Comparison of ENCODE assay signal across 21 cellular contexts in the genomic region with DNA sequence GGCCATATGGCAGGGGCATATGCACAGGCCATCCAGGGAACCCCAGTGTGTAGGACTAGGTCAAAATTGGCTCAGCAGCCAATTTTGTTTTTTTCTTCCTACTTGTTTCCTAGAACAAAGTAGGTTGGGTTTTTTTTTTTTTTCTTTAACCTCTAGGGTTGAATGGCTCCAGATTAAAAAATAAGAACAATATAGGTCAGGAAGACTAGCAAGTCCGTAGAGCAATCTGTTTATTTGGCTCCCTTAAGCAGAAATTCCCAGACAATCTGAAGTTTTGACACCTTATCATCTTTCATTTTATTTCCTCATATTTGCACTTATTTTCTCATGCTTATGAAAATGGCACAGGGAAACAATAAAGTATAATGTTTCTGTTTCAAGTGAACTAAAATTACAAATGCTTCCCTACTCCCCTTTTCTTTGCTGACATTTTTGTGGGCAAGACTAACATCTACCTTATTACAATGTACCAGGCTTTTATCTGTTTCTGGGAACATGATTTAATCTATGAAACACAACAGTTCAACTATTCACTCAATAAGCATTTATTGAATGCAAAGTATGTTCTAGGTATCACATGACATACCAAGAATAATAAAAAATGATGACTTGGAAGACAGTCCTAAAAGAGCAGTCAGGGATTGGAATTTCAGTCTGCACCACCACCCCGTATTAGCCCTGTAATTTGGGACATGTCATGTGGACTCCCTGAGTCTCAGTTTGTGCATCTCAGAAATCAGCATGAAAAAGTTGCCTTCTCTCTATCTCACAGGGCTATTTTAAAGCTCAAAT. TPM values are rescaled to one million over a fixed set of nuclear protein-coding genes. Genes with fewer than 3 reads are reported as not detected.
DNase-seq lines count a peak whose midpoint lies in the region; FAIRE-seq and TF ChIP-seq lines count a peak whose summit lies in the region.
"Had no signal": no experiment of that assay in that cellular context is flagged by ENCODE, and none has a peak within 500 bp of the region (broad histone marks: within the 10 kb centered on the region; RNA-seq: fewer than 3 reads in every experiment).

No MANE protein-coding gene starts in this region.

- CTCF ChIA-PET in activated naive CD4-positive, alpha-beta T cell treated with anti-CD3 and anti-CD28 coated beads, Interleukin-2, amount 10 ng/mL, durations not matched to agents 7 days and 5 days (lab: Charles Lee), result no interaction called here

- no peaks in the 10 kb centered on the region for H3K27me3 Mint-ChIP-seq in astrocyte (ENCODE audit: low read depth, unreplicated experiment)
- H3K27me3 Mint-ChIP-seq in activated naive CD8-positive, alpha-beta T cell treated with anti-CD3 and anti-CD28 coated beads for 36 hours, result peaks cover 5% of the 10 kb centered on the region
- H3K27me3 Mint-ChIP-seq in activated naive CD4-positive, alpha-beta T cell treated with anti-CD3 and anti-CD28 coated beads, Interleukin-2, amount 10 ng/mL, durations not matched to agents 7 days and 5 days, result peaks cover 28% of the 10 kb centered on the region

- no peak overlapping the region for H2AFZ ChIP-seq in astrocyte (ENCODE audit: low read depth, low read length)

- peaks cover 8% of the 10 kb centered on the region for H3K4me1 Mint-ChIP-seq in astrocyte (ENCODE audit: low read depth, unreplicated experiment)
- no peaks in the 10 kb centered on the region for H3K4me1 Mint-ChIP-seq in activated naive CD8-positive, alpha-beta T cell treated with anti-CD3 and anti-CD28 coated beads for 36 hours
- no peaks in the 10 kb centered on the region for H3K4me1 Mint-ChIP-seq in activated naive CD4-positive, alpha-beta T cell treated with anti-CD3 and anti-CD28 coated beads, Interleukin-2, amount 10 ng/mL, durations not matched to agents 7 days and 5 days
- H3K4me1 Mint-ChIP-seq: stimulated activated naive CD8-positive, alpha-beta T cell treated with anti-CD3 and anti-CD28 coated beads, Interleukin-15, amount 100 ng/mL, for 72 hours had no signal

- H4K20me1 ChIP-seq in astrocyte (ENCODE audit: insufficient read depth, low read length), result no peaks in the 10 kb centered on the region

- no peaks in the 10 kb centered on the region for H3K9me3 ChIP-seq in astrocyte (ENCODE audit: insufficient read depth, low read depth, low read length)
- H3K9me3 ChIP-seq: body of pancreas, heart left ventricle, SJCRH30, vagina had no signal

- no peaks in the 10 kb centered on the region for H3K36me3 Mint-ChIP-seq in astrocyte (ENCODE audit: low read depth, unreplicated experiment)
- no peaks in the 10 kb centered on the region for H3K36me3 Mint-ChIP-seq in activated naive CD8-positive, alpha-beta T cell treated with anti-CD3 and anti-CD28 coated beads for 36 hours
- no peaks in the 10 kb centered on the region for H3K36me3 Mint-ChIP-seq in activated naive CD4-positive, alpha-beta T cell treated with anti-CD3 and anti-CD28 coated beads, Interleukin-2, amount 10 ng/mL, durations not matched to agents 7 days and 5 days

- no peak overlapping the region for H3K27ac Mint-ChIP-seq in astrocyte (ENCODE audit: unreplicated experiment)
- no peak overlapping the region for H3K27ac Mint-ChIP-seq in activated naive CD8-positive, alpha-beta T cell treated with anti-CD3 and anti-CD28 coated beads for 36 hours
- no peak overlapping the region for H3K27ac Mint-ChIP-seq in activated naive CD4-positive, alpha-beta T cell treated with anti-CD3 and anti-CD28 coated beads, Interleukin-2, amount 10 ng/mL, durations not matched to agents 7 days and 5 days
- H3K27ac Mint-ChIP-seq: stimulated activated naive CD8-positive, alpha-beta T cell treated with anti-CD3 and anti-CD28 coated beads, Interleukin-15, amount 100 ng/mL, for 72 hours had no signal

- no peak overlapping the region for H3K27ac ChIP-seq in astrocyte (ENCODE audit: low read depth, low read length)
- H3K27ac ChIP-seq: body of pancreas, SJCRH30, vagina had no signal

- in situ Hi-C loops in G401 (cut with HindIII; ENCODE audit: low sequenced_read_pairs), result no loop called here

- no peaks in the 10 kb centered on the region for H3K27me3 ChIP-seq in astrocyte (ENCODE audit: insufficient read depth, low read length)
- H3K27me3 ChIP-seq: body of pancreas, dorsolateral prefrontal cortex, heart left ventricle, SJCRH30, vagina had no signal

- H3K79me2 ChIP-seq in astrocyte (ENCODE audit: insufficient read depth, low read length), result no peaks in the 10 kb centered on the region

- FAIRE-seq in astrocyte (lab: Jason Lieb, UNC), result peak; percentile 87
- FAIRE-seq: GM12878 had no signal

- DNase-seq in A172 (ENCODE audit: low spot score) (peak; percentile 31), GM03348 (ENCODE audit: low spot score) (peak; percentile 75), astrocyte (ENCODE audit: low read depth) (peak; percentile 62), foreskin melanocyte (peak; percentile 38), activated gamma-delta T cell (lab: John Stamatoyannopoulos, UW) (no peak), G401 (ENCODE audit: low spot score) (no peak)
- no peak for DNase-seq in activated naive CD8-positive, alpha-beta T cell treated with anti-CD3 and anti-CD28 coated beads for 36 hours
- no peak for DNase-seq in activated naive CD4-positive, alpha-beta T cell treated with anti-CD3 and anti-CD28 coated beads, Interleukin-2, amount 10 ng/mL, durations not matched to agents 7 days and 5 days
- DNase-seq: activated gamma-delta T cell treated with Interleukin-2 at 50 U/mL for 16 hours; body of pancreas; dorsolateral prefrontal cortex; heart left ventricle; kidney glomerular epithelial cell; midbrain; NCI-H2029; NCI-H526 treated with DMSO at 0.1 percent for 48 hours; SJCRH30; stimulated activated naive CD8-positive, alpha-beta T cell treated with anti-CD3 and anti-CD28 coated beads, Interleukin-15, amount 100 ng/mL, for 72 hours; T-helper 9 cell had no signal

- H3K4me3 Mint-ChIP-seq in astrocyte (ENCODE audit: unreplicated experiment), result no peak overlapping the region
- H3K4me3 Mint-ChIP-seq in activated naive CD8-positive, alpha-beta T cell treated with anti-CD3 and anti-CD28 coated beads for 36 hours, result no peak overlapping the region
- no peak overlapping the region for H3K4me3 Mint-ChIP-seq in activated naive CD4-positive, alpha-beta T cell treated with anti-CD3 and anti-CD28 coated beads, Interleukin-2, amount 10 ng/mL, durations not matched to agents 7 days and 5 days
- H3K4me3 Mint-ChIP-seq: stimulated activated naive CD8-positive, alpha-beta T cell treated with anti-CD3 and anti-CD28 coated beads, Interleukin-15, amount 100 ng/mL, for 72 hours had no signal

- H3K4me2 ChIP-seq in astrocyte (ENCODE audit: low read length), result peak overlapping the region; percentile 58

- no peaks in the 10 kb centered on the region for H3K9me3 Mint-ChIP-seq in astrocyte (ENCODE audit: unreplicated experiment)
- no peaks in the 10 kb centered on the region for H3K9me3 Mint-ChIP-seq in activated naive CD8-positive, alpha-beta T cell treated with anti-CD3 and anti-CD28 coated beads for 36 hours
- H3K9me3 Mint-ChIP-seq in activated naive CD4-positive, alpha-beta T cell treated with anti-CD3 and anti-CD28 coated beads, Interleukin-2, amount 10 ng/mL, durations not matched to agents 7 days and 5 days, result no peaks in the 10 kb centered on the region
- H3K9me3 Mint-ChIP-seq: stimulated activated naive CD8-positive, alpha-beta T cell treated with anti-CD3 and anti-CD28 coated beads, Interleukin-15, amount 100 ng/mL, for 72 hours had no signal

- no peak overlapping the region for H3K4me3 ChIP-seq in astrocyte (ENCODE audit: insufficient read depth, low read depth, low read length)
- H3K4me3 ChIP-seq: body of pancreas, dorsolateral prefrontal cortex, GM12878, heart left ventricle, SJCRH30, vagina had no signal

- H3K4me1 ChIP-seq in astrocyte (ENCODE audit: insufficient read depth, low read length), result peaks cover 9% of the 10 kb centered on the region
- H3K4me1 ChIP-seq: body of pancreas, SJCRH30, vagina had no signal

- TF ChIP-seq CTCF in astrocyte (IDR thresholded peaks at IDR 0.05; ENCODE audit: insufficient read depth, low read depth, low read length), result no peak

- no peak overlapping the region for H3K9ac ChIP-seq in astrocyte (ENCODE audit: low read length)

- no peaks in the 10 kb centered on the region for H3K36me3 ChIP-seq in astrocyte (ENCODE audit: insufficient read depth, low read length)
- H3K36me3 ChIP-seq: heart left ventricle, SJCRH30, vagina had no signal

RNA-seq across cellular contexts. Expression of gene TLR4, which starts 30.5 kb away (rescaled TPM):
- total RNA-seq in A172 (2014; rRNA removed; shearing (Covaris generic)), result 11.6 and 18.5 TPM in 2 replicates
- 7.4 and 9.1 TPM in 2 replicates for total RNA-seq in astrocyte
- total RNA-seq in activated naive CD8-positive, alpha-beta T cell treated with anti-CD3 and anti-CD28 coated beads for 36 hours, result not detected
- not detected in 2 replicates for total RNA-seq in G401 (2014; rRNA removed; shearing (Covaris generic))

Comparison
In these comparisons a context has a peak if more than half of its experiments do, and no peak if none do; other contexts are left out.
1. DNase-seq: peak in A172 (single experiment), GM03348 (single experiment), astrocyte (single experiment) and foreskin melanocyte (single experiment); none in activated naive CD8-positive, alpha-beta T cell treated with anti-CD3 and anti-CD28 coated beads for 36 hours (single experiment), activated gamma-delta T cell (single experiment), G401 (single experiment) and activated naive CD4-positive, alpha-beta T cell treated with anti-CD3 and anti-CD28 coated beads, Interleukin-2, amount 10 ng/mL, durations not matched to agents 7 days and 5 days (single experiment).